ENCODE assay signal across 5 cellular contexts in genomic region chr3:9895715-9896114, GRCh38. TPM values are rescaled to one million over a fixed set of nuclear protein-coding genes. Genes with fewer than 3 reads are reported as not detected.
"Had no signal": no experiment of that assay in that cellular context is flagged by ENCODE, and none has a peak within 500 bp of the region (broad histone marks: within the 10 kb centered on the region; RNA-seq: fewer than 3 reads in every experiment).

No MANE protein-coding gene starts in this region.

RNA-seq across cellular contexts. Expression of gene CIDEC, which starts 15.7 kb away (rescaled TPM):
- total RNA-seq: astrocyte, chondrocyte, lung microvascular endothelial cell, temporal lobe had no signal
- polyA plus RNA-seq: keratinocyte had no signal
